37 cellular contexts compared by ENCODE assay signal in the genomic region with DNA sequence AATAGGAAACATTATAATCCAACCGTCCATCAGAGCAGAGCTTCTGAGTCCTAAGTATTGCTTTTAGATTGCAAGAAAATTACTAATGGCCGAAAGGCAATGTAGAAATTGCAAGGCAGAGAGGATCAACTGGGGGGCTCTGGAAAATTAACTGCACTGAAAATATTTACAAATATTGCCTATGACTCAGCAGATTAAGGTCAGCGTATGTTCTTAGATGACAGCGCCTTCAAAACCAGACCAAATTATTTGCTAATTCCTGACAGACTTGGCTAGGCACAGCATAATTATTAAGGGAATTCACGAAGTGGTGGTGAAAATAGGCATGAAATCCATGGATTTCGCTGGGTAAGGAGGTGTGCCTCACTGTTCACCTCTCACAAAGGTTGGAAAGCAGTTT.
"Had no signal": no experiment of that assay in that cellular context is flagged by ENCODE, and none has a peak within 500 bp of the region (broad histone marks: within the 10 kb centered on the region; RNA-seq: fewer than 3 reads in every experiment).

No MANE protein-coding gene starts in this region.

- DNase-seq: activated B cell treated with CpG ODN at 0.5 μM for 24 hours; activated CD4-positive, alpha-beta memory T cell treated with anti-CD3 and anti-CD28 coated beads for 36 hours; activated CD4-positive, alpha-beta T cell treated with anti-CD3 and anti-CD28 coated beads for 4 hours; activated CD4-positive, alpha-beta T cell treated with anti-CD3 and anti-CD28 coated beads, Interleukin-2, amount 10 ng/mL, durations not matched to agents 24 days and 14 days; activated CD4-positive, alpha-beta T cell treated with anti-CD3 and anti-CD28 coated beads, Interleukin-2, amount 50 U/mL, for 1 hour; activated CD4-positive, alpha-beta T cell treated with anti-CD3 and anti-CD28 coated beads, Interleukin-2, amount 50 U/mL, for 4 hours; activated CD4-positive, CD25-positive, alpha-beta regulatory T cell treated with anti-CD3 and anti-CD28 coated beads, Interleukin-2, amount 50 U/mL, for 72 hours; activated CD8-positive, alpha-beta memory T cell treated with anti-CD3 and anti-CD28 coated beads, Interleukin-2, amount 50 U/mL, for 4 hours; activated CD8-positive, alpha-beta T cell treated with anti-CD3 and anti-CD28 coated beads for 36 hours; activated effector memory CD4-positive, alpha-beta T cell treated with anti-CD3 and anti-CD28 coated beads, Interleukin-2, amount 50 U/mL, for 16 hours; activated gamma-delta T cell treated with Interleukin-2 at 50 U/mL for 16 hours; activated naive CD4-positive, alpha-beta T cell; activated naive CD4-positive, alpha-beta T cell treated with anti-CD3 and anti-CD28 coated beads for 36 hours; activated naive CD4-positive, alpha-beta T cell treated with anti-CD3 and anti-CD28 coated beads, Interleukin-2, amount 50 U/mL, for 16 hours; activated naive CD8-positive, alpha-beta T cell treated with anti-CD3 and anti-CD28 coated beads for 36 hours; activated T-cell treated with anti-CD3 and anti-CD28 coated beads for 4 hours; activated T-cell treated with anti-CD3 and anti-CD28 coated beads, Interleukin-2, amount 50 U/mL, for 1 hour; activated T-cell treated with anti-CD3 and anti-CD28 coated beads, Interleukin-2, amount 50 U/mL, for 4 hours; activated T-cell treated with anti-CD3 and anti-CD28 coated beads, Interleukin-2, amount 50 U/mL, for 72 hours; adrenal gland; amniotic stem cell; aorta; body of pancreas; brain microvascular endothelial cell; central memory CD4-positive, alpha-beta T cell; T-helper 1 cell; T-helper 2 cell; T-helper 9 cell had no signal

- H3K9me3 Mint-ChIP-seq: activated B cell treated with CpG ODN at 0.5 μM for 24 hours; activated CD4-positive, alpha-beta memory T cell treated with anti-CD3 and anti-CD28 coated beads for 36 hours; activated CD4-positive, alpha-beta T cell treated with anti-CD3 and anti-CD28 coated beads, Interleukin-2, amount 10 ng/mL, durations not matched to agents 24 days and 14 days; activated CD8-positive, alpha-beta T cell treated with anti-CD3 and anti-CD28 coated beads for 36 hours; activated naive CD4-positive, alpha-beta T cell treated with anti-CD3 and anti-CD28 coated beads for 36 hours; activated naive CD8-positive, alpha-beta T cell treated with anti-CD3 and anti-CD28 coated beads for 36 hours; activated T-helper 1 cell treated with anti-CD3 and anti-CD28 coated beads, Interleukin-12 subunit alpha, Interleukin-12 subunit beta, Interleukin-2, Interleukin-4 antibody, amounts not matched to agents 30 ng/mL and 10 ng/mL and 1 ng/mL, durations not matched to agents 14 hours and 24 hours and 36 hours; activated T-helper 17 cell treated with anti-CD3 and anti-CD28 coated beads, Interleukin-2, amount 50 U/mL, for 72 hours; T-helper 1 cell treated with Interleukin-12 subunit alpha and Interleukin-12 subunit beta and Interleukin-4 antibody, amounts not matched to agents 30 μg/mL and 1 μg/mL, for 36 hours; T-helper 2 cell treated with Interferon-gamma antibody and Interleukin-4, amounts not matched to agents 5 μg/mL and 100 μg/mL, for 36 hours had no signal

- H3K4me1 ChIP-seq: adrenal gland, body of pancreas, breast epithelium had no signal

- H3K36me3 ChIP-seq: adrenal gland, brain microvascular endothelial cell, breast epithelium had no signal

- H3K4me3 ChIP-seq: adrenal gland, body of pancreas, breast epithelium had no signal

- H3K9me3 ChIP-seq: adrenal gland, body of pancreas, breast epithelium had no signal

- H3K27me3 Mint-ChIP-seq: activated B cell treated with CpG ODN at 0.5 μM for 24 hours; activated CD4-positive, alpha-beta memory T cell treated with anti-CD3 and anti-CD28 coated beads for 36 hours; activated CD4-positive, alpha-beta T cell treated with anti-CD3 and anti-CD28 coated beads, Interleukin-2, amount 10 ng/mL, durations not matched to agents 24 days and 14 days; activated CD8-positive, alpha-beta T cell treated with anti-CD3 and anti-CD28 coated beads for 36 hours; activated naive CD8-positive, alpha-beta T cell treated with anti-CD3 and anti-CD28 coated beads for 36 hours; activated T-helper 17 cell treated with anti-CD3 and anti-CD28 coated beads, Interleukin-2, amount 50 U/mL, for 72 hours had no signal

- H3K27me3 ChIP-seq: adrenal gland, body of pancreas, brain microvascular endothelial cell, breast epithelium had no signal

- H3K27ac Mint-ChIP-seq: activated B cell treated with CpG ODN at 0.5 μM for 24 hours; activated CD4-positive, alpha-beta memory T cell treated with anti-CD3 and anti-CD28 coated beads for 36 hours; activated CD4-positive, alpha-beta T cell treated with anti-CD3 and anti-CD28 coated beads, Interleukin-2, amount 10 ng/mL, durations not matched to agents 24 days and 14 days; activated CD8-positive, alpha-beta T cell treated with anti-CD3 and anti-CD28 coated beads for 36 hours; activated naive CD4-positive, alpha-beta T cell treated with anti-CD3 and anti-CD28 coated beads for 36 hours; activated naive CD4-positive, alpha-beta T cell treated with anti-CD3 and anti-CD28 coated beads, Interleukin-2, amount 50 U/mL, for 72 hours; activated naive CD8-positive, alpha-beta T cell treated with anti-CD3 and anti-CD28 coated beads for 36 hours; activated T-cell treated with anti-CD3 and anti-CD28 coated beads, Interleukin-2, amount 50 U/mL, for 72 hours; activated T-helper 1 cell treated with anti-CD3 and anti-CD28 coated beads, Interleukin-12 subunit alpha, Interleukin-12 subunit beta, Interleukin-2, Interleukin-4 antibody, amounts not matched to agents 30 ng/mL and 10 ng/mL and 1 ng/mL, durations not matched to agents 14 hours and 24 hours and 36 hours; activated T-helper 17 cell treated with anti-CD3 and anti-CD28 coated beads, Interleukin-2, amount 50 U/mL, for 72 hours; T-helper 1 cell treated with Interleukin-12 subunit alpha and Interleukin-12 subunit beta and Interleukin-4 antibody, amounts not matched to agents 30 μg/mL and 1 μg/mL, for 36 hours; T-helper 2 cell treated with Interferon-gamma antibody and Interleukin-4, amounts not matched to agents 5 μg/mL and 100 μg/mL, for 36 hours had no signal

- FAIRE-seq: astrocyte, TTC549 had no signal

- H3K36me3 Mint-ChIP-seq: activated CD4-positive, alpha-beta memory T cell treated with anti-CD3 and anti-CD28 coated beads for 36 hours; activated naive CD4-positive, alpha-beta T cell treated with anti-CD3 and anti-CD28 coated beads, Interleukin-2, amount 50 U/mL, for 72 hours; activated naive CD8-positive, alpha-beta T cell treated with anti-CD3 and anti-CD28 coated beads for 36 hours had no signal

- ATAC-seq: activated CD8-positive, alpha-beta T cell treated with anti-CD3 and anti-CD28 coated beads for 36 hours; activated naive CD4-positive, alpha-beta T cell treated with anti-CD3 and anti-CD28 coated beads, Interleukin-2, amount 50 U/mL, for 72 hours; activated T-cell treated with anti-CD3 and anti-CD28 coated beads, Interleukin-2, amount 50 U/mL, for 4 hours; activated T-cell treated with anti-CD3 and anti-CD28 coated beads, Interleukin-2, amount 50 U/mL, for 72 hours; activated T-helper 17 cell treated with anti-CD3 and anti-CD28 coated beads, Interleukin-2, amount 50 U/mL, for 72 hours; body of pancreas had no signal

- H3K4me1 Mint-ChIP-seq: activated B cell treated with CpG ODN at 0.5 μM for 24 hours; activated CD4-positive, alpha-beta T cell treated with anti-CD3 and anti-CD28 coated beads, Interleukin-2, amount 10 ng/mL, durations not matched to agents 24 days and 14 days; activated naive CD8-positive, alpha-beta T cell treated with anti-CD3 and anti-CD28 coated beads for 36 hours; activated T-helper 17 cell treated with anti-CD3 and anti-CD28 coated beads, Interleukin-2, amount 50 U/mL, for 72 hours had no signal

- H3K27ac ChIP-seq: adrenal gland, body of pancreas, brain microvascular endothelial cell, breast epithelium, VCaP had no signal

- H3K4me3 Mint-ChIP-seq: activated B cell treated with CpG ODN at 0.5 μM for 24 hours; activated CD4-positive, alpha-beta memory T cell treated with anti-CD3 and anti-CD28 coated beads for 36 hours; activated CD4-positive, alpha-beta T cell treated with anti-CD3 and anti-CD28 coated beads, Interleukin-2, amount 10 ng/mL, durations not matched to agents 24 days and 14 days; activated CD8-positive, alpha-beta T cell treated with anti-CD3 and anti-CD28 coated beads for 36 hours; activated naive CD4-positive, alpha-beta T cell treated with anti-CD3 and anti-CD28 coated beads for 36 hours; activated naive CD8-positive, alpha-beta T cell treated with anti-CD3 and anti-CD28 coated beads for 36 hours; activated T-cell treated with anti-CD3 and anti-CD28 coated beads, Interleukin-2, amount 50 U/mL, for 4 hours; activated T-cell treated with anti-CD3 and anti-CD28 coated beads, Interleukin-2, amount 50 U/mL, for 72 hours; activated T-helper 1 cell treated with anti-CD3 and anti-CD28 coated beads, Interleukin-12 subunit alpha, Interleukin-12 subunit beta, Interleukin-2, Interleukin-4 antibody, amounts not matched to agents 30 ng/mL and 10 ng/mL and 1 ng/mL, durations not matched to agents 14 hours and 24 hours and 36 hours; activated T-helper 17 cell treated with anti-CD3 and anti-CD28 coated beads, Interleukin-2, amount 50 U/mL, for 72 hours; T-helper 1 cell treated with Interleukin-12 subunit alpha and Interleukin-12 subunit beta and Interleukin-4 antibody, amounts not matched to agents 30 μg/mL and 1 μg/mL, for 36 hours; T-helper 2 cell treated with Interferon-gamma antibody and Interleukin-4, amounts not matched to agents 5 μg/mL and 100 μg/mL, for 36 hours had no signal
